In the genomic region with DNA sequence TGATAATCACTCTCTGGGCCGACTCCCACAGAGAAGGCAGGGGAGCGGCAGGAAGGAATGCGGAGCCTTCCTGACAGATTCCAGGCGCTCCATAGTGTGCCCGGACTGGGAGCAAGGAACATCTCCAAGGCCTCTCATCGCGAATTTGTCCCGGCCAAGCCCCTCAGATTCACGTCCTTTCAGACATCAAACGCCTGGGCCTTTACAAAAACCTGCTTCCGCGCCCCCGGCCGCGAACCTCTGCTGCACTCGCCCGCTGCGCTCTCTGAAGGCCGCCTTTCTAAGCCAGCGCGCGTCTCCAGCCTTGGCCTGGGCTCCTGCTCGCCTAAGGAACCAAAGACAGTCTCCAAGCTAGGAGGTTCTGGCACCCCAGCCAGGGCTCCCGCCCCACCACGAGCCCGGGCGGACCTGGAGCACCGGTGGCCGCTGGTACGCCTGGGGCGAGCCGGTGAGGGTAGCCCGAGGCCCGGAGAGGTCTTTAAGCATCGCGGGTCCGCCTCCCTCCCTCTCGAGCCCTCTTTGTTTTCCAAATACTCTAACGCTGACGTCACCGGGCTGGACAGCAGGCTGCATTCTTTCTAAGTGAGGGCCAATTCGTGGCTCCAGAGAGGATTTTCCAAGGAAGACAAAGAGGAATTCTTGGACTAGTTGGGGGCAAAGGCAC, we compare ENCODE assay signal across 8 cellular contexts. TPM values are rescaled to one million over a fixed set of nuclear protein-coding genes. Genes with fewer than 3 reads are reported as not detected.
DNase-seq lines count a peak whose midpoint lies in the region; ATAC-seq, FAIRE-seq and TF ChIP-seq lines count a peak whose summit lies in the region.

No MANE protein-coding gene starts in this region.

- FAIRE-seq in K562 (lab: Jason Lieb, UNC): no peak

- H3K27ac ChIP-seq in K562 (ENCODE audit: extremely low read depth, low read depth, low read length) (no peak overlapping the region), hepatocyte (peak overlapping the region; percentile 99), prostate gland (peak overlapping the region; percentile 97 to 99)

- ATAC-seq in K562: no peak

- no peaks in the 10 kb centered on the region for H3K27me3 Mint-ChIP-seq in Calu3 (ENCODE audit: unreplicated experiment)

- BruUV-seq in Calu3 (replicated peaks; lab: Mats Ljungman, UMichigan) (TSS peak; percentile 40), K562 (replicated peaks; lab: Mats Ljungman, UMichigan) (no TSS peak)

- intact Hi-C loops in Calu3 (cut with micrococcal nuclease; ENCODE audit: unreplicated experiment) (loop anchor here (1.0 to 2.0 kb wide), 2 partner anchors 9 to 101 kb away; no protein-coding TSS in a partner anchor), K562 (cut with micrococcal nuclease) (no loop called here), prostate gland (cut with DNase I) (no loop called here)

- no peaks in the 10 kb centered on the region for H3K79me2 ChIP-seq in K562 (ENCODE audit: control insufficient read depth, insufficient read depth, low read length)
- peaks cover 54% of the 10 kb centered on the region for H3K79me2 ChIP-seq in hepatocyte

- TF ChIP-seq RAD21 in K562 (CRISPR knock-in tag; conservative IDR thresholded peaks at IDR 0.05 in 1 of 2, IDR thresholded peaks at IDR 0.05 in 1 of 2): no peak

- H3K4me3 ChIP-seq in K562 (no peak overlapping the region), hepatocyte (peak overlapping the region; percentile 91), prostate gland (peak overlapping the region; percentile 69 to 73)

- peak overlapping the region; percentile 78 for H3K4me3 Mint-ChIP-seq in Calu3 (ENCODE audit: low read depth, unreplicated experiment)

- H3K9ac ChIP-seq in K562 (ENCODE audit: insufficient read depth in 1 of 2, low read depth in 2 of 2, low read length in 2 of 2): no peak overlapping the region

- no peaks in the 10 kb centered on the region for H3K9me1 ChIP-seq in K562 (ENCODE audit: control insufficient read depth, insufficient read depth, low read length)

- no peaks in the 10 kb centered on the region; the same call in none of the 2 replicates for H4K20me1 ChIP-seq in K562 (replicated peaks; ENCODE audit: control insufficient read depth, insufficient read depth, low read length)
- peaks cover 45% of the 10 kb centered on the region for H4K20me1 ChIP-seq in hepatocyte (ENCODE audit: insufficient read depth, poor library complexity, severe bottlenecking)

- H2AFZ ChIP-seq in K562 (ENCODE audit: low read depth, low read length) (no peak overlapping the region), hepatocyte (no peak overlapping the region)

- TF ChIP-seq POLR2A in K562 (conservative IDR thresholded peaks at IDR 0.05) (no peak), prostate gland (IDR thresholded peaks at IDR 0.05) (peak; percentile 44)

- H3K27me3 ChIP-seq in K562 (ENCODE audit: control insufficient read depth in 2 of 2, insufficient read depth in 2 of 2, low read length in 2 of 2): peaks cover 0 to 47% of the 10 kb centered on the region in 2 experiments; a peak in 2 of 5 replicates
- H3K27me3 ChIP-seq in hepatocyte: no peaks in the 10 kb centered on the region
- H3K27me3 ChIP-seq in prostate gland (replicated peaks; ENCODE audit: insufficient read depth): no peaks in the 10 kb centered on the region

- H3K27ac Mint-ChIP-seq in Calu3 (ENCODE audit: unreplicated experiment): peak overlapping the region; percentile 71

- H3K36me3 ChIP-seq in K562 (ENCODE audit: control insufficient read depth, insufficient read depth, low read length): no peaks in the 10 kb centered on the region
- H3K36me3 ChIP-seq in hepatocyte (replicated peaks; ENCODE audit: insufficient read depth, low read depth): no peaks in the 10 kb centered on the region
- H3K36me3 ChIP-seq in prostate gland: peaks cover 9 to 29% of the 10 kb centered on the region in 2 donors

- H3K9me3 ChIP-seq in K562 (replicated peaks; ENCODE audit: control insufficient read depth, insufficient read depth, low read depth, low read length): no peaks in the 10 kb centered on the region
- no peaks in the 10 kb centered on the region for H3K9me3 ChIP-seq in hepatocyte (ENCODE audit: low read depth)
- H3K9me3 ChIP-seq in prostate gland: no peaks in the 10 kb centered on the region

- no peak for TF ChIP-seq CTCF in Calu3 (IDR thresholded peaks at IDR 0.05; ENCODE audit: unreplicated experiment)
- TF ChIP-seq CTCF in K562 (IDR thresholded peaks at IDR 0.05 in 2 of 3, conservative IDR thresholded peaks at IDR 0.05 in 1 of 3; ENCODE audit: insufficient read depth in 2 of 3, low read depth in 1 of 3, low read length in 3 of 3): no peak
- no peak for TF ChIP-seq CTCF in hepatocyte (IDR thresholded peaks at IDR 0.05; ENCODE audit: poor library complexity)
- no peak for TF ChIP-seq CTCF in prostate gland (IDR thresholded peaks at IDR 0.05)

- peak; percentile 91 for DNase-seq in Calu3
- peak; percentile 63 for DNase-seq in NCI-H1105 treated with DMSO at 0.1 percent for 48 hours (lab: John Stamatoyannopoulos, UW)
- no peak for DNase-seq in K562 (ENCODE audit: extremely low read depth in 1 of 4, low spot score in 3 of 4)
- peak; percentile 93 for DNase-seq in hepatocyte (ENCODE audit: low spot score)
- DNase-seq in prostate gland (ENCODE audit: low spot score): peak; percentile 85
- DNase-seq in stimulated activated CD4-positive, alpha-beta T cell treated with anti-CD3 and anti-CD28 coated beads, Interleukin-2, amount 100 ng/mL, for 24 hours: no peak
- DNase-seq in effector CD8-positive, alpha-beta T cell (lab: John Stamatoyannopoulos, UW): no peak
- no peak for DNase-seq in NK-92 treated with Interleukin-12 subunit alpha and Interleukin-12 subunit beta, amount 100 ng/mL, for 24 hours (lab: John Stamatoyannopoulos, UW)

- peaks cover 74% of the 10 kb centered on the region for H3K36me3 Mint-ChIP-seq in Calu3 (ENCODE audit: insufficient read depth, unreplicated experiment)

- in situ Hi-C loops in K562 (cut with MboI): no loop called here

- POLR2A ChIA-PET in K562 (lab: Yijun Ruan, JAX): no interaction called here

- no peak overlapping the region for H3K4me2 ChIP-seq in K562 (ENCODE audit: insufficient read depth, low read length)
- H3K4me2 ChIP-seq in hepatocyte: peak overlapping the region; percentile 81

- CTCF ChIA-PET in Calu3 (lab: Charles Lee) (interaction anchor here (1.0 to 4.4 kb wide), 7 partner anchors 8 to 161 kb away, joined by 3 to 35 read pairs (median 5); a partner anchor contains a TSS), K562 (lab: Yijun Ruan, JAX; ENCODE audit: low intra/inter-chr PET ratio) (no interaction called here)

- peaks cover 76% of the 10 kb centered on the region for H3K4me1 Mint-ChIP-seq in Calu3 (ENCODE audit: low read depth, unreplicated experiment)

- H3K9me2 ChIP-seq in hepatocyte (replicated peaks; ENCODE audit: insufficient read depth): no peaks in the 10 kb centered on the region

- no peaks in the 10 kb centered on the region for H3K9me3 Mint-ChIP-seq in Calu3 (ENCODE audit: low read depth, unreplicated experiment)

- H3K4me1 ChIP-seq in K562 (replicated peaks in 1 of 2; ENCODE audit: control insufficient read depth in 2 of 2, insufficient read depth in 2 of 2, low read length in 2 of 2) (peaks cover 0 to 9% of the 10 kb centered on the region in 2 experiments; a peak in 2 of 5 replicates), hepatocyte (ENCODE audit: insufficient read depth) (peaks cover 42% of the 10 kb centered on the region), prostate gland (replicated peaks) (peaks cover 21% of the 10 kb centered on the region)

- no peak for TF ChIP-seq EP300 in K562 (IDR thresholded peaks at IDR 0.05; ENCODE audit: low read length)

- 14% methylated on average over 27 of the region's 42 CpGs for WGBS in K562 (ENCODE audit: insufficient coverage, low coverage, missing lambda C conversion rate)
- 2% methylated on average over 42 of the region's 42 CpGs for WGBS in hepatocyte (ENCODE audit: low lambda C conversion rate, missing lambda C conversion rate)
- 7% methylated on average over 42 of the region's 42 CpGs for WGBS in prostate gland

TF ChIP-seq in K562, 482 proteins besides CTCF, POLR2A, EP300 and RAD21:
- TF ChIP-seq, protein P1, sequence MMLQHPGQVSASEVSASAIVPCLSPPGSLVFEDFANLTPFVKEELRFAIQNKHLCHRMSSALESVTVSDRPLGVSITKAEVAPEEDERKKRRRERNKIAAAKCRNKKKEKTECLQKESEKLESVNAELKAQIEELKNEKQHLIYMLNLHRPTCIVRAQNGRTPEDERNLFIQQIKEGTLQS (IDR thresholded peaks at IDR 0.05): peak; percentile 55
- TF ChIP-seq, protein P1 (CRISPR knock-in tag; conservative IDR thresholded peaks at IDR 0.05): no peak
- no peak for TF ChIP-seq TAF15 (IDR thresholded peaks at IDR 0.05; ENCODE audit: low read depth, low read length)
- TF ChIP-seq CREM (IDR thresholded peaks at IDR 0.05; ENCODE audit: low read depth): 0 out of 2 replicates have a peak, but pooled peaks have one; percentile 6
TF ChIP-seq in K562: peak in this region for 2.

RNA-seq across cellular contexts. Expression of a gene that starts 0.8 kb away (rescaled TPM):
- total RNA-seq in Calu3 (2022) (140 and 153 TPM in 2 replicates), K562 (2014; rRNA removed) (not detected in 2 replicates), K562 (2014; rRNA removed; fragmentation: Illumina TruSeq; extraction: Trizol) (not detected in 2 replicates), K562 (2015; rRNA removed; fragmentation: Illumina TruSeq; extraction: Trizol) (not detected in 2 replicates), K562 (2021) (0.31 and 0.54 TPM in 2 replicates), hepatocyte (71.4 and 81.6 TPM in 2 replicates), prostate gland (10 to 100 TPM; 86.1 to 92.8 TPM)
- 0.07 TPM in 1 of 2 replicates, not detected in the other for total RNA-seq in K562 (2011; cell fraction: chromatin; rRNA removed; ENCODE audit: low replicate concordance)
- total RNA-seq in K562 (2011; cell fraction: nucleolus; rRNA removed): not detected in 2 replicates
- not detected in 2 replicates for total RNA-seq in K562 (2011; cell fraction: nucleoplasm; rRNA removed)
- polyA plus RNA-seq in K562 (2011; rRNA removed) (not detected in 2 replicates), K562 (2014; fragmentation: Illumina TruSeq; extraction: Trizol) (not detected in 2 replicates), K562 (2014; fragmentation: Nextera tagmentation; extraction: Ambion mirVana) (not detected), K562 (2014; rRNA removed) (0.12 TPM in 1 of 2 replicates, not detected in the other), hepatocyte (63.9 and 74.2 TPM in 2 replicates)
- polyA plus RNA-seq in K562 (2011; cell fraction: cytosol; rRNA removed): 0.01 TPM in 2 replicates
- polyA plus RNA-seq in K562 (2011; cell fraction: nucleus; rRNA removed): 0.04 TPM in 1 of 2 replicates, not detected in the other
- not detected in 2 replicates for polyA plus RNA-seq in K562 (2012)
- not detected in 2 replicates for polyA minus RNA-seq in K562 (2011; rRNA and poly(A)+ RNA removed)
- polyA minus RNA-seq in K562 (2011; cell fraction: cytosol; rRNA and poly(A)+ RNA removed): 0.46 TPM in 1 of 2 replicates, not detected in the other
- not detected in 2 replicates for polyA minus RNA-seq in K562 (2011; cell fraction: nucleus; rRNA and poly(A)+ RNA removed)

Comparison
In these comparisons a context has a peak if more than half of its experiments do, and no peak if none do; other contexts are left out.
1. DNase-seq: peak in Calu3 (single experiment), NCI-H1105 treated with DMSO at 0.1 percent for 48 hours (single experiment), hepatocyte (single experiment) and prostate gland (single experiment); none in K562 (0 of 4), stimulated activated CD4-positive, alpha-beta T cell treated with anti-CD3 and anti-CD28 coated beads, Interleukin-2, amount 100 ng/mL, for 24 hours (0 of 2), effector CD8-positive, alpha-beta T cell (single experiment) and NK-92 treated with Interleukin-12 subunit alpha and Interleukin-12 subunit beta, amount 100 ng/mL, for 24 hours (single experiment).
2. RNA of a gene that starts 0.8 kb away (total RNA-seq): 140 to 153 TPM in Calu3, 86.1 to 92.8 TPM in prostate gland and 71.4 to 81.6 TPM in hepatocyte; 0.07 to 0.54 TPM in K562; every median in the first group is over 10 times any median in the second.